8 cellular contexts compared by ENCODE assay signal in genomic region chr1:228405200-228405978, GRCh38. TPM values are rescaled to one million over a fixed set of nuclear protein-coding genes. Genes with fewer than 3 reads are reported as not detected.
DNase-seq lines count a peak whose midpoint lies in the region; ATAC-seq and TF ChIP-seq lines count a peak whose summit lies in the region.

No MANE protein-coding gene starts in this region.

- peak overlapping the region; percentile 88 for H3K27ac Mint-ChIP-seq in stimulated activated naive CD8-positive, alpha-beta T cell treated with anti-CD3 and anti-CD28 coated beads, Interleukin-15, Interleukin-2, amounts not matched to agents 100 ng/mL and 50 ng/mL, for 24 hours

- TF ChIP-seq CTCF in astrocyte of the spinal cord (IDR thresholded peaks at IDR 0.05; ENCODE audit: low read depth, low read length) = no peak
- TF ChIP-seq CTCF in lung (IDR thresholded peaks at IDR 0.05; ENCODE audit: control extremely low read depth, extremely low read depth) = no peak

- peaks cover 35% of the 10 kb centered on the region for H3K36me3 Mint-ChIP-seq in stimulated activated naive CD8-positive, alpha-beta T cell treated with anti-CD3 and anti-CD28 coated beads, Interleukin-15, Interleukin-2, amounts not matched to agents 100 ng/mL and 50 ng/mL, for 24 hours (ENCODE audit: low read depth)

- no peak for DNase-seq in stimulated activated naive CD8-positive, alpha-beta T cell treated with anti-CD3 and anti-CD28 coated beads, Interleukin-15, Interleukin-2, amounts not matched to agents 100 U/mL and 50 U/mL, for 24 hours
- DNase-seq in astrocyte of the spinal cord (ENCODE audit: low read depth, low spot score) = no peak
- DNase-seq in lung (ENCODE audit: low spot score) = no peak
- no peak for DNase-seq in medulla oblongata (ENCODE audit: extremely low spot score)
- no peak for DNase-seq in ACHN

- no peaks in the 10 kb centered on the region for H3K9me3 Mint-ChIP-seq in stimulated activated naive CD8-positive, alpha-beta T cell treated with anti-CD3 and anti-CD28 coated beads, Interleukin-15, Interleukin-2, amounts not matched to agents 100 ng/mL and 50 ng/mL, for 24 hours

- H3K27me3 Mint-ChIP-seq in stimulated activated naive CD8-positive, alpha-beta T cell treated with anti-CD3 and anti-CD28 coated beads, Interleukin-15, Interleukin-2, amounts not matched to agents 100 ng/mL and 50 ng/mL, for 24 hours = no peaks in the 10 kb centered on the region

- no peak for ATAC-seq in stimulated activated naive CD8-positive, alpha-beta T cell treated with anti-CD3 and anti-CD28 coated beads, Interleukin-15, Interleukin-2, amounts not matched to agents 100 U/mL and 50 U/mL, for 24 hours
- ATAC-seq in lung (ENCODE audit: insufficient read depth, low FRiP score) = no peak
- no peak for ATAC-seq in HG02759 (IDR thresholded peaks at IDR 0.05; ENCODE audit: unreplicated experiment)
- no peak for ATAC-seq in HG03457 (IDR thresholded peaks at IDR 0.05; ENCODE audit: unreplicated experiment)

- H3K4me1 Mint-ChIP-seq in stimulated activated naive CD8-positive, alpha-beta T cell treated with anti-CD3 and anti-CD28 coated beads, Interleukin-15, Interleukin-2, amounts not matched to agents 100 ng/mL and 50 ng/mL, for 24 hours (ENCODE audit: low read depth) = peaks cover 44% of the 10 kb centered on the region

- peak overlapping the region; percentile 95 for H3K4me3 Mint-ChIP-seq in stimulated activated naive CD8-positive, alpha-beta T cell treated with anti-CD3 and anti-CD28 coated beads, Interleukin-15, Interleukin-2, amounts not matched to agents 100 ng/mL and 50 ng/mL, for 24 hours

- H3K27ac ChIP-seq in lung (ENCODE audit: low read depth in 1 of 2, low read length in 1 of 2) = no peak overlapping the region

- no peaks in the 10 kb centered on the region for H3K9me3 ChIP-seq in lung (ENCODE audit: control insufficient read depth in 2 of 2, insufficient read depth in 1 of 2, low read length in 1 of 2)

- H3K4me3 ChIP-seq in astrocyte of the spinal cord (ENCODE audit: low read depth, low read length) (peak overlapping the region; percentile 82), lung (peak overlapping the region; percentile 94)

- H3K27me3 ChIP-seq in lung (ENCODE audit: control insufficient read depth, insufficient read depth) = no peaks in the 10 kb centered on the region

- 31 to 38% methylated on average over 11 of the region's 11 CpGs for WGBS in lung, 2 donors

- H3K36me3 ChIP-seq in lung (ENCODE audit: control insufficient read depth in 2 of 2, insufficient read depth in 2 of 2, low read length in 2 of 2) = peaks cover 0 to 16% of the 10 kb centered on the region in 2 donors

- H3K4me1 ChIP-seq in lung (ENCODE audit: control insufficient read depth in 2 of 2, insufficient read depth in 2 of 2, low read length in 2 of 2) = peaks cover 10 to 17% of the 10 kb centered on the region in 2 donors

- in situ Hi-C loops in astrocyte of the spinal cord (cut with HindIII; ENCODE audit: low sequenced_read_pairs) = no loop called here
- in situ Hi-C loops in ACHN (cut with HindIII; ENCODE audit: low pct_ligation_motif_present, low pct_unique_long_range_greater_than_20kb, low sequenced_read_pairs) = no loop called here

RNA-seq across cellular contexts. Expression of gene TRIM11, which starts 1.2 kb away (rescaled TPM):
- 10 to 100 TPM; 16.8 to 29.4 TPM for total RNA-seq in lung
- 10 to 100 TPM; 13.8 to 16.4 TPM for polyA plus RNA-seq in lung

RNA-seq across cellular contexts. Expression of gene TRIM17, which starts 11.3 kb away (rescaled TPM):
- 1 to 10 TPM; 2.2 to 3.3 TPM for total RNA-seq in lung
- 1 to 10 TPM; 1.0 to 1.5 TPM for polyA plus RNA-seq in lung
